Comparison of ENCODE assay signal across 8 cellular contexts in the genomic region with DNA sequence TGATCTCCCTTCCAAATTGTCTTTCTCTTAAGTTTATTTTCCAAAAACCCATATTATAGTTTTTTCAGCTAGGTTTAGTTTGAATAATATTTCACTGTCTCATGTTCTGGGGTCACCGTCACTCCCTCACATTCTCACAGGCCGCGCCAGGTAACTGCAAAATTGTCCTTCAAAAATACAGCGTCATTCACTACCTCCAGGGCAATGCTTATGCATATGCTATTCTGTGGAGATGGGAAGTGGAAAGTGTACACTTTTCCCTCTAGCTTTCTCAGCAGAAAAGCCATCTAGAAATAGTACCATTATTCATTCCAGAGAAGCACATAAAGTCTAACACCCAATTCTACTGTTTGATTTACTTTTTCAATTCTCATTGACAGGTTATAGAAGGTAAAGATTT. TPM values are rescaled to one million over a fixed set of nuclear protein-coding genes. Genes with fewer than 3 reads are reported as not detected.
DNase-seq lines count a peak whose midpoint lies in the region; ATAC-seq and TF ChIP-seq lines count a peak whose summit lies in the region.

No MANE protein-coding gene starts in this region.

- peak overlapping the region; percentile 94 for H3K27ac ChIP-seq in Panc1 (ENCODE audit: low read length)
- H3K27ac ChIP-seq in fibroblast of lung (ENCODE audit: insufficient read depth, low read length) = peak overlapping the region; percentile 91

- no peaks in the 10 kb centered on the region for H4K20me1 ChIP-seq in fibroblast of lung (ENCODE audit: control insufficient read depth, extremely low read depth, insufficient read depth, low read length)

- peak overlapping the region; percentile 97 for H2AFZ ChIP-seq in fibroblast of lung (ENCODE audit: low read length)

- CTCF ChIA-PET in Panc1 (lab: Charles Lee) = no interaction called here

- H3K36me3 ChIP-seq in Panc1 (ENCODE audit: control insufficient read depth, insufficient read depth, low read length) = no peaks in the 10 kb centered on the region; the same call in 1 of the 2 replicates
- H3K36me3 ChIP-seq in fibroblast of lung (ENCODE audit: control insufficient read depth, insufficient read depth, low read length) = no peaks in the 10 kb centered on the region

- peak; percentile 1 for ATAC-seq in GM18867 (IDR thresholded peaks at IDR 0.05; ENCODE audit: unreplicated experiment)
- no peak for ATAC-seq in Panc1
- no peak for ATAC-seq in GM21390 (IDR thresholded peaks at IDR 0.05; ENCODE audit: unreplicated experiment)

- H3K9ac ChIP-seq in fibroblast of lung (ENCODE audit: insufficient read depth, low read length) = no peak overlapping the region

- H3K4me2 ChIP-seq in fibroblast of lung (ENCODE audit: extremely low read depth, insufficient read depth, low read length) = peak overlapping the region; percentile 91

- no peaks in the 10 kb centered on the region for H3K27me3 ChIP-seq in Panc1 (ENCODE audit: control insufficient read depth, insufficient read depth, low read length)
- H3K27me3 ChIP-seq in fibroblast of lung (ENCODE audit: control insufficient read depth, insufficient read depth, low read length) = no peaks in the 10 kb centered on the region

- no peaks in the 10 kb centered on the region for H3K79me2 ChIP-seq in fibroblast of lung (ENCODE audit: control insufficient read depth, insufficient read depth, low read length)

- no peaks in the 10 kb centered on the region for H3K9me3 ChIP-seq in Panc1 (ENCODE audit: control insufficient read depth, insufficient read depth, low read depth, low read length)
- H3K9me3 ChIP-seq in fibroblast of lung (ENCODE audit: control insufficient read depth, insufficient read depth, low read depth, low read length) = no peaks in the 10 kb centered on the region

- in situ Hi-C loops in Panc1 (cut with HindIII; ENCODE audit: low pct_unique_long_range_greater_than_20kb, low sequenced_read_pairs) = no loop called here

- DNase-seq in Panc1 (ENCODE audit: low read depth, low spot score) (no peak), fibroblast of lung (ENCODE audit: low read depth in 2 of 2) (peak in 1 of 2 donors; percentile 2), putamen (ENCODE audit: low spot score) (peak; percentile 3), islet precursor cell (no peak), NOMO-1 treated with dmso at 0.1 percent for 144 hours (lab: John Stamatoyannopoulos, UW; ENCODE audit: unreplicated experiment) (no peak), AML-193 (lab: John Stamatoyannopoulos, UW) (no peak)

- intact Hi-C loops in Panc1 (cut with micrococcal nuclease; ENCODE audit: unreplicated experiment) = no loop called here

- no TSS peak for BruUV-seq in Panc1 (replicated peaks; lab: Mats Ljungman, UMichigan)

- TF ChIP-seq CTCF in Panc1 (IDR thresholded peaks at IDR 0.05) (no peak), fibroblast of lung (conservative IDR thresholded peaks at IDR 0.05 in 1 of 2, IDR thresholded peaks at IDR 0.05 in 1 of 2; ENCODE audit: low read depth in 1 of 2, low read length in 2 of 2) (no peak)

- POLR2A ChIA-PET in Panc1 (lab: Charles Lee) = no interaction called here

- H3K4me1 ChIP-seq in Panc1 (ENCODE audit: control insufficient read depth, insufficient read depth, low read length) (peaks cover 8% of the 10 kb centered on the region; the same call in 1 of the 2 replicates), fibroblast of lung (ENCODE audit: control insufficient read depth, extremely low read depth, insufficient read depth, low read length) (no peaks in the 10 kb centered on the region)

- H3K4me3 ChIP-seq in Panc1 (ENCODE audit: low read depth in 2 of 2, low read length in 2 of 2) (peak overlapping the region; percentile 94 to 95), fibroblast of lung (replicated peaks in 1 of 4; ENCODE audit: control extremely low read depth in 1 of 4, insufficient read depth in 1 of 4, low read depth in 3 of 4, low read length in 4 of 4) (peak overlapping the region; percentile 79 to 95 (median 86))

RNA-seq across cellular contexts. Expression of a gene that starts 0.9 kb away (rescaled TPM):
- 9.2 TPM for total RNA-seq in Panc1 (2021; ENCODE audit: unreplicated experiment)
- polyA plus RNA-seq in Panc1 (2012; ENCODE audit: insufficient read length) = 4.7 TPM
- 9.8 and 15.4 TPM in 2 replicates for total RNA-seq in fibroblast of lung
- polyA plus RNA-seq in fibroblast of lung = 8.0 and 8.8 TPM in 2 replicates
- polyA plus RNA-seq in fibroblast of lung (2012) = 5.5 and 6.1 TPM in 2 replicates
- polyA minus RNA-seq in fibroblast of lung (ENCODE audit: low replicate concordance) = 0.22 and 2.5 TPM in 2 replicates
